ENCODE assay signal across 1 cellular context in genomic region chr6:108260809-108261569, GRCh38.
TF ChIP-seq lines count a peak whose summit lies in the region.

Gene SNX3, minus strand, starts transcription at chr6:108261040. Its CDS starts 119 bp downstream, at chr6:108260921.

TF ChIP-seq in K562, 482 proteins besides CTCF, POLR2A, EP300 and RAD21 (continued from another document and continues in another):
- TF ChIP-seq REST (CRISPR knock-in tag; IDR thresholded peaks at IDR 0.05; ENCODE audit: low read depth) (peak; percentile 55; the same call in 1 of the 2 replicates), THRB (CRISPR knock-in tag; conservative IDR thresholded peaks at IDR 0.05) (no peak), NBN (IDR thresholded peaks at IDR 0.05; ENCODE audit: low read depth) (no peak), CBFB (CRISPR knock-in tag; IDR thresholded peaks at IDR 0.05) (no peak), ZNF146 (CRISPR knock-in tag; IDR thresholded peaks at IDR 0.05; ENCODE audit: unreplicated experiment) (no peak), NR2F6 (CRISPR knock-in tag; IDR thresholded peaks at IDR 0.05) (no peak), KDM5B (IDR thresholded peaks at IDR 0.05; ENCODE audit: insufficient replicate concordance, low read depth, low read length) (peak; percentile 81), BDP1 (IDR thresholded peaks at IDR 0.05; ENCODE audit: insufficient read depth, insufficient read length) (no peak), RBM22 (IDR thresholded peaks at IDR 0.05; ENCODE audit: low read depth, low read length, poor library complexity, severe bottlenecking) (peak; percentile 62), ZNF507 (tag; conservative IDR thresholded peaks at IDR 0.05) (no peak), CBX2 (IDR thresholded peaks at IDR 0.05; ENCODE audit: insufficient read depth, low read length, poor library complexity, severe bottlenecking) (no peak), ZNF717 (CRISPR knock-in tag; IDR thresholded peaks at IDR 0.05) (no peak), MYC (IDR thresholded peaks at IDR 0.05; ENCODE audit: low read depth, low read length) (peak; percentile 42; the same call in 1 of the 2 replicates), MYC (CRISPR knock-in tag; IDR thresholded peaks at IDR 0.05; ENCODE audit: borderline replicate concordance, low read depth) (no peak), ELF1 (tag; IDR thresholded peaks at IDR 0.05) (peak; percentile 92), ASH1L (IDR thresholded peaks at IDR 0.05; ENCODE audit: borderline replicate concordance, low read depth, partially characterized antibody) (no peak), ELF2 (CRISPR knock-in tag; IDR thresholded peaks at IDR 0.05) (peak; percentile 69), FOXK1 (CRISPR knock-in tag; IDR thresholded peaks at IDR 0.05; ENCODE audit: borderline replicate concordance) (no peak), EP400 (IDR thresholded peaks at IDR 0.05) (peak; percentile 82), SIN3B (IDR thresholded peaks at IDR 0.05; ENCODE audit: low read depth) (peak; percentile 32; the same call in 1 of the 2 replicates), YY1 (IDR thresholded peaks at IDR 0.05; ENCODE audit: borderline replicate concordance in 1 of 3, control insufficient read depth in 1 of 3, extremely low read depth in 1 of 3, insufficient read depth in 3 of 3, insufficient read length in 1 of 3, insufficient replicate concordance in 2 of 3, low read depth in 1 of 3, low read length in 2 of 3) (peak in 2 of 3 experiments; percentile 64 to 78), CTCFL (IDR thresholded peaks at IDR 0.05; ENCODE audit: borderline replicate concordance, insufficient read depth, low read depth, low read length, poor library complexity, severe bottlenecking) (peak; percentile 65), FOXA1 (IDR thresholded peaks at IDR 0.05; ENCODE audit: borderline replicate concordance) (no peak), HCFC1 (IDR thresholded peaks at IDR 0.05; ENCODE audit: low read depth, low read length) (peak; percentile 91), HMBOX1 (IDR thresholded peaks at IDR 0.05) (0 out of 2 replicates have a peak, but pooled peaks have one; percentile 16), ZNF830 (CRISPR knock-in tag; IDR thresholded peaks at IDR 0.05) (no peak), USF1 (CRISPR knock-in tag; IDR thresholded peaks at IDR 0.05) (peak; percentile 68), SMAD1 (IDR thresholded peaks at IDR 0.05; ENCODE audit: low read depth, low read length, partially characterized antibody) (peak; percentile 76), ZNF79 (CRISPR knock-in tag; IDR thresholded peaks at IDR 0.05; ENCODE audit: low read depth) (no peak), BRF2 (IDR thresholded peaks at IDR 0.05; ENCODE audit: borderline replicate concordance, insufficient read depth, insufficient read length) (no peak), TAF1 (IDR thresholded peaks at IDR 0.05; ENCODE audit: control insufficient read depth, extremely low read depth, insufficient read depth, low read length, severe bottlenecking) (peak; percentile 90)
- TF ChIP-seq, protein P1, sequence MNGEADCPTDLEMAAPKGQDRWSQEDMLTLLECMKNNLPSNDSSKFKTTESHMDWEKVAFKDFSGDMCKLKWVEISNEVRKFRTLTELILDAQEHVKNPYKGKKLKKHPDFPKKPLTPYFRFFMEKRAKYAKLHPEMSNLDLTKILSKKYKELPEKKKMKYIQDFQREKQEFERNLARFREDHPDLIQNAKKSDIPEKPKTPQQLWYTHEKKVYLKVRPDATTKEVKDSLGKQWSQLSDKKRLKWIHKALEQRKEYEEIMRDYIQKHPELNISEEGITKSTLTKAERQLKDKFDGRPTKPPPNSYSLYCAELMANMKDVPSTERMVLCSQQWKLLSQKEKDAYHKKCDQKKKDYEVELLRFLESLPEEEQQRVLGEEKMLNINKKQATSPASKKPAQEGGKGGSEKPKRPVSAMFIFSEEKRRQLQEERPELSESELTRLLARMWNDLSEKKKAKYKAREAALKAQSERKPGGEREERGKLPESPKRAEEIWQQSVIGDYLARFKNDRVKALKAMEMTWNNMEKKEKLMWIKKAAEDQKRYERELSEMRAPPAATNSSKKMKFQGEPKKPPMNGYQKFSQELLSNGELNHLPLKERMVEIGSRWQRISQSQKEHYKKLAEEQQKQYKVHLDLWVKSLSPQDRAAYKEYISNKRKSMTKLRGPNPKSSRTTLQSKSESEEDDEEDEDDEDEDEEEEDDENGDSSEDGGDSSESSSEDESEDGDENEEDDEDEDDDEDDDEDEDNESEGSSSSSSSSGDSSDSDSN (IDR thresholded peaks at IDR 0.05; ENCODE audit: borderline replicate concordance in 1 of 2, low read depth in 2 of 2, low read length in 2 of 2), result peak; percentile 92 to 97; a peak in 3 of 4 replicates
- TF ChIP-seq, protein P2, sequence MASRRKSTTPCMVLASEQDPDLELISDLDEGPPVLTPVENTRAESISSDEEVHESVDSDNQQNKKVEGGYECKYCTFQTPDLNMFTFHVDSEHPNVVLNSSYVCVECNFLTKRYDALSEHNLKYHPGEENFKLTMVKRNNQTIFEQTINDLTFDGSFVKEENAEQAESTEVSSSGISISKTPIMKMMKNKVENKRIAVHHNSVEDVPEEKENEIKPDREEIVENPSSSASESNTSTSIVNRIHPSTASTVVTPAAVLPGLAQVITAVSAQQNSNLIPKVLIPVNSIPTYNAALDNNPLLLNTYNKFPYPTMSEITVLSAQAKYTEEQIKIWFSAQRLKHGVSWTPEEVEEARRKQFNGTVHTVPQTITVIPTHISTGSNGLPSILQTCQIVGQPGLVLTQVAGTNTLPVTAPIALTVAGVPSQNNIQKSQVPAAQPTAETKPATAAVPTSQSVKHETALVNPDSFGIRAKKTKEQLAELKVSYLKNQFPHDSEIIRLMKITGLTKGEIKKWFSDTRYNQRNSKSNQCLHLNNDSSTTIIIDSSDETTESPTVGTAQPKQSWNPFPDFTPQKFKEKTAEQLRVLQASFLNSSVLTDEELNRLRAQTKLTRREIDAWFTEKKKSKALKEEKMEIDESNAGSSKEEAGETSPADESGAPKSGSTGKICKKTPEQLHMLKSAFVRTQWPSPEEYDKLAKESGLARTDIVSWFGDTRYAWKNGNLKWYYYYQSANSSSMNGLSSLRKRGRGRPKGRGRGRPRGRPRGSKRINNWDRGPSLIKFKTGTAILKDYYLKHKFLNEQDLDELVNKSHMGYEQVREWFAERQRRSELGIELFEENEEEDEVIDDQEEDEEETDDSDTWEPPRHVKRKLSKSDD (conservative IDR thresholded peaks at IDR 0.05; ENCODE audit: low read length), result no peak
